In genomic region chr2:163182764-163183354, GRCh38 we compare ENCODE assay signal across 8 cellular contexts.
DNase-seq lines count a peak whose midpoint lies in the region; ATAC-seq, FAIRE-seq and TF ChIP-seq lines count a peak whose summit lies in the region.

No MANE protein-coding gene starts in this region.

- H3K9me1 ChIP-seq in keratinocyte (ENCODE audit: control insufficient read depth, extremely low read depth, insufficient read depth, low read length): no peaks in the 10 kb centered on the region

- no peaks in the 10 kb centered on the region for H4K20me1 ChIP-seq in keratinocyte (ENCODE audit: control insufficient read depth, extremely low read depth, insufficient read depth, low read length)

- no peak for FAIRE-seq in keratinocyte (lab: Jason Lieb, UNC)

- no peaks in the 10 kb centered on the region for H3K9me3 ChIP-seq in RWPE2 (ENCODE audit: severe bottlenecking)
- H3K9me3 ChIP-seq in keratinocyte (ENCODE audit: control insufficient read depth, low read depth, low read length): no peaks in the 10 kb centered on the region

- no peak overlapping the region for H3K9ac ChIP-seq in keratinocyte (ENCODE audit: control insufficient read depth, extremely low read depth, insufficient read depth, low read length)

- H3K4me1 ChIP-seq in RWPE2 (ENCODE audit: insufficient read depth, poor library complexity, severe bottlenecking) (no peaks in the 10 kb centered on the region), keratinocyte (ENCODE audit: control insufficient read depth, extremely low read depth, insufficient read depth, low read length) (no peaks in the 10 kb centered on the region)

- no peaks in the 10 kb centered on the region for H3K36me3 ChIP-seq in RWPE2 (ENCODE audit: low read depth)
- H3K36me3 ChIP-seq in keratinocyte (ENCODE audit: control insufficient read depth in 2 of 2, extremely low read depth in 1 of 2, insufficient read depth in 2 of 2, low read length in 2 of 2): no peaks in the 10 kb centered on the region

- dilution Hi-C loops in keratinocyte (cut with MboI; ENCODE audit: extremely low pct_ligation_motif_present, low sequenced_read_pairs): no loop called here

- H3K4me2 ChIP-seq in keratinocyte (ENCODE audit: control insufficient read depth, extremely low read depth, insufficient read depth, low read depth, low read length): no peak overlapping the region

- TF ChIP-seq CTCF in RWPE2 (IDR thresholded peaks at IDR 0.05; ENCODE audit: poor library complexity, severe bottlenecking): peak; percentile 80
- peak in 2 of 3 experiments; percentile 28 to 45 for TF ChIP-seq CTCF in keratinocyte (optimal IDR thresholded peaks at IDR 0.05 in 1 of 3, IDR thresholded peaks at IDR 0.05 in 1 of 3, conservative IDR thresholded peaks at IDR 0.05 in 1 of 3; ENCODE audit: extremely low read depth in 1 of 3, insufficient read depth in 2 of 3, low read length in 3 of 3)

- ATAC-seq in HG03159 (IDR thresholded peaks at IDR 0.05; ENCODE audit: unreplicated experiment) (peak; percentile 77), RWPE2 (ENCODE audit: low read depth) (no peak), GM18870 (IDR thresholded peaks at IDR 0.05; ENCODE audit: unreplicated experiment) (no peak)

- H3K27ac ChIP-seq in RWPE2 (ENCODE audit: poor library complexity, severe bottlenecking): no peak overlapping the region
- no peak overlapping the region for H3K27ac ChIP-seq in keratinocyte (ENCODE audit: control insufficient read depth, insufficient read depth, low read length)

- no peaks in the 10 kb centered on the region for H3K79me2 ChIP-seq in keratinocyte (ENCODE audit: control insufficient read depth, insufficient read depth, low read length)

- peak; percentile 33 for DNase-seq in NCI-H2171 treated with DMSO at 0.1 percent for 48 hours (lab: John Stamatoyannopoulos, UW)
- no peak for DNase-seq in NCI-H2171 (lab: John Stamatoyannopoulos, UW)
- DNase-seq in RWPE2 (ENCODE audit: low spot score): no peak
- DNase-seq in keratinocyte (ENCODE audit: low read depth, low spot score): no peak
- DNase-seq in NCI-H1930 (lab: John Stamatoyannopoulos, UW): no peak
- no peak for DNase-seq in RPMI8226

- peaks cover 5% of the 10 kb centered on the region for H3K27me3 ChIP-seq in RWPE2 (ENCODE audit: insufficient read depth, poor library complexity, severe bottlenecking)
- H3K27me3 ChIP-seq in keratinocyte (ENCODE audit: control insufficient read depth, extremely low read depth, insufficient read depth, low read length): no peaks in the 10 kb centered on the region

- H2AFZ ChIP-seq in keratinocyte (ENCODE audit: control insufficient read depth, low read length): no peak overlapping the region

- H3K4me3 ChIP-seq in RWPE2 (ENCODE audit: severe bottlenecking): no peak overlapping the region
- no peak overlapping the region for H3K4me3 ChIP-seq in keratinocyte (ENCODE audit: control insufficient read depth in 2 of 3, extremely low read depth in 1 of 3, insufficient read depth in 2 of 3, low read depth in 1 of 3, low read length in 3 of 3)
